In the genomic region with DNA sequence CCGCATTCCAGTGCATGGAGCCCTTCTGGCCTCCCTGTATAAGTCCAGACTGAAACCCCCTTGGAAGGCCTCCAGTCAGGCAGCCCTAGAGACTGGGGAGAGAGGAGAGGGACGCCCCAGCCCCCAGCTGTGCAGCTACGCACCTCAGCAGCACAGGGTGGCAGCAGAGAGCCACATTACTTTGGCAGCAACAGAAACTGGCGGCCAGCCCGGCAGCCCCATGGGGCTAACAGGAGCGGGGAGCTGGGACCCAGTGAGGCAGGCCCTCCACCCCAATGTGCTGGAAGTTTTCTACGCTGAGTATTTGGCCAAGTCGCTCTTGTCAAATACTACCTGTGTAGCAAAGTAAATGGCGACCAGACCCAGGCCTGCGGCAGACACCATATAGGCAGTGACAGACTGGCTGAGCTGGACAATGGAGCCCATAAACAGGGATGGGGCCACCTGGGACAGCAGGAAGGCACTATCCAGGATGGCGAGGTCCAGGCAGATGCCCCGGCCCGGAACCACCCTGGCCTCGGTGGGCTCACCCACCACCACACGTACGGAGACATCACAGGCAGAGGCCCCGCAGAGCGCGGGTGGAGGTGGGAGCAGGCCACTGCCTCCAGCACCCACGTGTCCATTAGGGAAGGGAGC, we compare ENCODE assay signal across 8 cellular contexts. TPM values are rescaled to one million over a fixed set of nuclear protein-coding genes. Genes with fewer than 3 reads are reported as not detected.
A peak's percentile ranks its signal among the peaks of the same experiment; 100 is the strongest.
DNase-seq lines count a peak whose midpoint lies in the region; ATAC-seq and TF ChIP-seq lines count a peak whose summit lies in the region.

No MANE protein-coding gene starts in this region.

- POLR2A ChIA-PET in activated CD8-positive, alpha-beta T cell treated with anti-CD3 and anti-CD28 coated beads for 36 hours (lab: Charles Lee) = interaction anchor here (0.7 to 1.8 kb wide), 5 partner anchors 11 to 67 kb away, joined by 3 to 16 read pairs (median 3); no protein-coding TSS in a partner anchor

- H3K4me3 Mint-ChIP-seq in activated CD8-positive, alpha-beta T cell treated with anti-CD3 and anti-CD28 coated beads for 36 hours = no peak overlapping the region
- no peak overlapping the region for H3K4me3 Mint-ChIP-seq in mesothelial cell of epicardium

- CTCF ChIA-PET in activated CD8-positive, alpha-beta T cell treated with anti-CD3 and anti-CD28 coated beads for 36 hours (lab: Charles Lee) = interaction anchor here (0.6 to 8.9 kb wide), 72 partner anchors 10 to 447 kb away, joined by 3 to 396 read pairs (median 7); a partner anchor contains a TSS

- peak; percentile 90 for TF ChIP-seq CTCF in activated CD8-positive, alpha-beta T cell treated with anti-CD3 and anti-CD28 coated beads for 36 hours (IDR thresholded peaks at IDR 0.05)
- peak; percentile 81 for TF ChIP-seq CTCF in mesothelial cell of epicardium (IDR thresholded peaks at IDR 0.05; ENCODE audit: unreplicated experiment)

- H3K27me3 Mint-ChIP-seq in activated CD8-positive, alpha-beta T cell treated with anti-CD3 and anti-CD28 coated beads for 36 hours = no peaks in the 10 kb centered on the region
- H3K27me3 Mint-ChIP-seq in mesothelial cell of epicardium (ENCODE audit: low read depth) = no peaks in the 10 kb centered on the region

- peak; percentile 75 for ATAC-seq in HG03108 (IDR thresholded peaks at IDR 0.05; ENCODE audit: unreplicated experiment)
- peak; percentile 97 for ATAC-seq in activated CD8-positive, alpha-beta T cell treated with anti-CD3 and anti-CD28 coated beads for 36 hours

- no peaks in the 10 kb centered on the region for H3K36me3 Mint-ChIP-seq in activated CD8-positive, alpha-beta T cell treated with anti-CD3 and anti-CD28 coated beads for 36 hours (ENCODE audit: low read depth)
- H3K36me3 Mint-ChIP-seq in mesothelial cell of epicardium = no peaks in the 10 kb centered on the region

- intact Hi-C loops in activated CD8-positive, alpha-beta T cell treated with anti-CD3 and anti-CD28 coated beads for 36 hours (cut with micrococcal nuclease) = loop anchor here (2.0 to 5.0 kb wide), 2 partner anchors 52 to 318 kb away; no protein-coding TSS in a partner anchor

- H3K27me3 ChIP-seq in effector memory CD4-positive, alpha-beta T cell (replicated peaks; ENCODE audit: control insufficient read depth, insufficient read depth, low read length, poor library complexity, severe bottlenecking) = no peaks in the 10 kb centered on the region

- H3K4me3 ChIP-seq in effector memory CD4-positive, alpha-beta T cell (ENCODE audit: insufficient read depth, low read depth, low read length, poor library complexity, severe bottlenecking) = no peak overlapping the region

- H3K27ac ChIP-seq in effector memory CD4-positive, alpha-beta T cell (ENCODE audit: insufficient read depth, low read length, poor library complexity, severe bottlenecking) = no peak overlapping the region

- H3K4me1 ChIP-seq in effector memory CD4-positive, alpha-beta T cell (ENCODE audit: control insufficient read depth, insufficient read depth, low read length, poor library complexity, severe bottlenecking) = no peaks in the 10 kb centered on the region

- DNase-seq in SIG-M5 treated with dmso at 0.1 percent for 504 hours (lab: John Stamatoyannopoulos, UW; ENCODE audit: unreplicated experiment) (peak; percentile 79), SIG-M5 (lab: John Stamatoyannopoulos, UW) (no peak), NCI-H446 (lab: John Stamatoyannopoulos, UW) (peak; percentile 61 to 87), mesothelial cell of epicardium (ENCODE audit: low spot score in 2 of 2, unreplicated experiment in 2 of 2) (peak; percentile 63 to 82)
- peak; percentile 86 for DNase-seq in activated CD8-positive, alpha-beta T cell treated with anti-CD3 and anti-CD28 coated beads for 36 hours
- DNase-seq in effector memory CD4-positive, alpha-beta T cell = peak; percentile 27 to 41 (median 39)
- peak; percentile 32 to 52 for DNase-seq in stimulated activated CD8-positive, alpha-beta memory T cell treated with anti-CD3 and anti-CD28 coated beads, Interleukin-4, amount 100 ng/mL, for 1 hour (ENCODE audit: low read depth in 2 of 2, low spot score in 1 of 2)

- H3K9me3 Mint-ChIP-seq in activated CD8-positive, alpha-beta T cell treated with anti-CD3 and anti-CD28 coated beads for 36 hours = no peaks in the 10 kb centered on the region
- H3K9me3 Mint-ChIP-seq in mesothelial cell of epicardium = no peaks in the 10 kb centered on the region

- no peaks in the 10 kb centered on the region for H3K9me3 ChIP-seq in effector memory CD4-positive, alpha-beta T cell (ENCODE audit: control insufficient read depth, low read length)

- H3K4me1 Mint-ChIP-seq in activated CD8-positive, alpha-beta T cell treated with anti-CD3 and anti-CD28 coated beads for 36 hours (ENCODE audit: low read depth) = no peaks in the 10 kb centered on the region
- peaks cover 3% of the 10 kb centered on the region for H3K4me1 Mint-ChIP-seq in mesothelial cell of epicardium

- H3K27ac Mint-ChIP-seq in activated CD8-positive, alpha-beta T cell treated with anti-CD3 and anti-CD28 coated beads for 36 hours = no peak overlapping the region
- no peak overlapping the region for H3K27ac Mint-ChIP-seq in mesothelial cell of epicardium

- H3K36me3 ChIP-seq in effector memory CD4-positive, alpha-beta T cell (ENCODE audit: control insufficient read depth, insufficient read depth, low read length) = no peaks in the 10 kb centered on the region

RNA-seq across cellular contexts. Expression of a gene that starts 21.2 kb away (rescaled TPM):
- total RNA-seq in activated CD8-positive, alpha-beta T cell treated with anti-CD3 and anti-CD28 coated beads for 36 hours = under 1 TPM; 0.38 to 0.65 TPM
- total RNA-seq in mesothelial cell of epicardium = 7.0 to 7.5 TPM (median 7.1 TPM) in 3 replicates

RNA-seq across cellular contexts. Expression of a gene that starts 27.3 kb away (rescaled TPM):
- 10 to 100 TPM; 61.5 to 62.1 TPM for total RNA-seq in activated CD8-positive, alpha-beta T cell treated with anti-CD3 and anti-CD28 coated beads for 36 hours
- 32.2 to 36.8 TPM (median 34.8 TPM) in 3 replicates for total RNA-seq in mesothelial cell of epicardium
